In the genomic region with DNA sequence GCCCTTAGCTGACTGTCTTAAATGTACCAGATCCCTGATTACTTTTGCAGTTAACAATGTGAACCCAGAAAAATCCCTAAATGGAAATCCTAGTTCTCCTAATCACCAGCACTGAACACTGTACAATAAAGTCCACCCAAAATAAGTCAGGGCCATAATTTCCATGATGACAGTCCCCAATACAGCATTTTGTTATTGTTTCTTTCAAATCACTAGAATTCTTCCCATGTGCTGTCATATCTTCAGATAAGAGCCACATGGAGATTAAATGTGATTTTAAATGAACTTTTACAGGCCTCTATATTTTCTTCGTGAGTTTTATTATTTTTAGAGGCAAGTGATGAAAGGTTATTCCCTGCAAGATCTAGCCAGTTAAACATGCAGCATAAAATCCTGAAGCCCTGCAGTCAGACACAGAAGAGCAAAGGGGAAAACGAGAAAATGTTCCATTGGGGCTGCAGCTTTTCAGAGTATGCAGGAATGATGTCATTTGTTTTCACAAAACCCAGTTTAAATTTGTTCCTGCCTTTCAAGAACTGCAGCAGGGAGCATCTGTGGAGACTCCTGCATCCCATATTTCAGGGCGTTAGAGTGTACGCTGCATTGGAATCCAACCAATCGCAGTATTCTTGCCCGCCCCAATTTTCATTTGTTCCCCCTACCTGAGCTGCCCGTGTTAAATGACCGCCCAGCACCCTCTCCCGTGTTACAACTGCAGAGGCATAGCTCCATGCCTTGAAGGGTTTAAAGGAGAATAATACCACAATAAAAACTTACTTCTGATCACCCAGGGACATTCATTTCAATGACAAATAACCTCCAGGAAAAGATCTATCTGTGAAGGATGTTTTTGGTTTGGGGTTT, we compare ENCODE assay signal across 21 cellular contexts.
DNase-seq lines count a peak whose midpoint lies in the region; ATAC-seq and TF ChIP-seq lines count a peak whose summit lies in the region.
"Had no signal": no experiment of that assay in that cellular context is flagged by ENCODE, and none has a peak within 500 bp of the region (broad histone marks: within the 10 kb centered on the region; RNA-seq: fewer than 3 reads in every experiment).

No MANE protein-coding gene starts in this region.

- H3K4me2 ChIP-seq in neuronal stem cell (ENCODE audit: insufficient read depth, low read length, poor library complexity, severe bottlenecking) (no peak overlapping the region), Karpas-422 (ENCODE audit: low read depth, low read length, poor library complexity, severe bottlenecking) (no peak overlapping the region)
- H3K4me2 ChIP-seq: KMS-11 had no signal

- no peaks in the 10 kb centered on the region for H3K9me2 ChIP-seq in Karpas-422 (replicated peaks; ENCODE audit: insufficient read depth, low read length)

- TF ChIP-seq CTCF in ascending aorta (IDR thresholded peaks at IDR 0.05) (no peak), heart right ventricle (IDR thresholded peaks at IDR 0.05) (no peak), upper lobe of left lung (IDR thresholded peaks at IDR 0.05) (no peak), tibial nerve (IDR thresholded peaks at IDR 0.05) (no peak)

- DNase-seq in EH (ENCODE audit: low read depth): peak; percentile 59
- DNase-seq in ascending aorta (ENCODE audit: low spot score in 2 of 2): no peak
- DNase-seq in heart right ventricle: no peak
- DNase-seq in neuronal stem cell (ENCODE audit: low spot score): no peak
- no peak for DNase-seq in upper lobe of left lung
- no peak for DNase-seq in tibial nerve (ENCODE audit: low spot score in 2 of 2)
- no peak for DNase-seq in Karpas-422
- DNase-seq in middle frontal gyrus (ENCODE audit: extremely low spot score, low spot score): no peak
- DNase-seq: activated CD8-positive, alpha-beta T cell treated with anti-CD3 and anti-CD28 coated beads for 36 hours; activated naive CD8-positive, alpha-beta T cell treated with anti-CD3 and anti-CD28 coated beads, Interleukin-2, amount 10 ng/mL, durations not matched to agents 7 days and 5 days; activated T-cell treated with anti-CD3 and anti-CD28 coated beads, Interleukin-2, amount 50 U/mL, for 48 hours; CD4-positive, alpha-beta T cell; DND-41; glutamatergic neuron; NCI-H1105; NCI-H2171; Peyer's patch; stimulated activated naive CD8-positive, alpha-beta T cell treated with anti-CD3 and anti-CD28 coated beads, Interleukin-15, amount 100 ng/mL, for 72 hours; SW 1271 had no signal

- H4K20me1 ChIP-seq in Karpas-422 (ENCODE audit: insufficient read depth, low read depth, low read length): no peaks in the 10 kb centered on the region

- intact Hi-C loops in ascending aorta (cut with DNase I) (no loop called here), heart right ventricle (cut with DNase I) (loop anchor here in 2 of 10 donors (5.0 to 10.0 kb wide), 2 partner anchors 154 to 913 kb away; no protein-coding TSS in a partner anchor)

- H3K18ac ChIP-seq in neuronal stem cell (ENCODE audit: low read length): no peak overlapping the region

- H4K91ac ChIP-seq in neuronal stem cell (ENCODE audit: low read depth, low read length, poor library complexity): no peak overlapping the region

- no peak overlapping the region for H3K14ac ChIP-seq in neuronal stem cell (ENCODE audit: low read length)

- peak overlapping the region; percentile 14 for H2AFZ ChIP-seq in neuronal stem cell (ENCODE audit: low read length)
- H2AFZ ChIP-seq in Karpas-422 (ENCODE audit: low read length): no peak overlapping the region

- no peak overlapping the region for H3K4ac ChIP-seq in neuronal stem cell (ENCODE audit: low read length)

- H3K9me3 ChIP-seq in ascending aorta (no peaks in the 10 kb centered on the region), heart right ventricle (no peaks in the 10 kb centered on the region), neuronal stem cell (replicated peaks in 1 of 2; ENCODE audit: control insufficient read depth in 2 of 2, insufficient read depth in 1 of 2, low read depth in 1 of 2, low read length in 2 of 2) (no peaks in the 10 kb centered on the region), upper lobe of left lung (no peaks in the 10 kb centered on the region), tibial nerve (no peaks in the 10 kb centered on the region), Karpas-422 (ENCODE audit: low read length) (no peaks in the 10 kb centered on the region)
- H3K9me3 ChIP-seq: Peyer's patch had no signal

- no peaks in the 10 kb centered on the region for H3K36me3 ChIP-seq in ascending aorta
- H3K36me3 ChIP-seq in heart right ventricle: no peaks in the 10 kb centered on the region
- H3K36me3 ChIP-seq in neuronal stem cell (replicated peaks in 1 of 2; ENCODE audit: control insufficient read depth in 2 of 2, insufficient read depth in 2 of 2, low read length in 2 of 2): no peaks in the 10 kb centered on the region
- no peaks in the 10 kb centered on the region for H3K36me3 ChIP-seq in upper lobe of left lung
- H3K36me3 ChIP-seq in tibial nerve: no peaks in the 10 kb centered on the region
- no peaks in the 10 kb centered on the region for H3K36me3 ChIP-seq in Karpas-422 (ENCODE audit: insufficient read depth, low read length)
- H3K36me3 ChIP-seq: Peyer's patch had no signal

- no peak overlapping the region for H4K8ac ChIP-seq in neuronal stem cell (ENCODE audit: low read depth, low read length)

- no peak for TF ChIP-seq EP300 in upper lobe of left lung (IDR thresholded peaks at IDR 0.05)
- TF ChIP-seq EP300 in tibial nerve (IDR thresholded peaks at IDR 0.05): no peak

- H2BK5ac ChIP-seq in neuronal stem cell (ENCODE audit: low read length): no peak overlapping the region

- no peak overlapping the region for H2BK15ac ChIP-seq in neuronal stem cell (ENCODE audit: low read length)

- H2BK120ac ChIP-seq in neuronal stem cell (ENCODE audit: low read depth, low read length): no peak overlapping the region

- no peak overlapping the region for H2BK12ac ChIP-seq in neuronal stem cell (ENCODE audit: low read length)

- H3K4me3 ChIP-seq in ascending aorta (no peak overlapping the region), heart right ventricle (no peak overlapping the region), neuronal stem cell (ENCODE audit: low read length in 2 of 2) (no peak overlapping the region), upper lobe of left lung (no peak overlapping the region), tibial nerve (no peak overlapping the region), Karpas-422 (ENCODE audit: low read length) (no peak overlapping the region)
- H3K4me3 ChIP-seq: Peyer's patch had no signal

- no peak overlapping the region for H2AK5ac ChIP-seq in neuronal stem cell (ENCODE audit: low read depth, low read length)

- no peaks in the 10 kb centered on the region for H3K79me1 ChIP-seq in neuronal stem cell (ENCODE audit: low read depth, low read length)

- H3K9ac ChIP-seq in neuronal stem cell (ENCODE audit: low read depth, low read length, poor library complexity) (no peak overlapping the region), Karpas-422 (ENCODE audit: low read length) (no peak overlapping the region)
- H3K9ac ChIP-seq: KMS-11 had no signal

- TF ChIP-seq POLR2A in upper lobe of left lung (IDR thresholded peaks at IDR 0.05) (no peak), tibial nerve (IDR thresholded peaks at IDR 0.05) (no peak)

- H3K27ac ChIP-seq in ascending aorta (peak overlapping the region; percentile 19 to 56), heart right ventricle (peak overlapping the region in 5 of 10 donors; percentile 13 to 51 (median 46)), neuronal stem cell (replicated peaks; ENCODE audit: low read length) (no peak overlapping the region), upper lobe of left lung (no peak overlapping the region), tibial nerve (no peak overlapping the region), Karpas-422 (ENCODE audit: low read length) (no peak overlapping the region)
- H3K27ac ChIP-seq: epithelial cell of prostate, KMS-11, Peyer's patch had no signal

- ATAC-seq in heart right ventricle (peak in 5 of 8 donors; percentile 61 to 68 (median 66)), upper lobe of left lung (ENCODE audit: low FRiP score in 2 of 2) (no peak)
- ATAC-seq: activated CD8-positive, alpha-beta T cell treated with anti-CD3 and anti-CD28 coated beads for 36 hours; stimulated activated naive CD8-positive, alpha-beta T cell treated with anti-CD3 and anti-CD28 coated beads, Interleukin-15, amount 100 ng/mL, for 72 hours had no signal

- H3K27me3 ChIP-seq in ascending aorta (no peaks in the 10 kb centered on the region), heart right ventricle (no peaks in the 10 kb centered on the region), neuronal stem cell (ENCODE audit: control insufficient read depth in 3 of 3, insufficient read depth in 3 of 3, low read depth in 1 of 3, low read length in 3 of 3) (no peaks in the 10 kb centered on the region), upper lobe of left lung (no peaks in the 10 kb centered on the region), tibial nerve (no peaks in the 10 kb centered on the region), Karpas-422 (ENCODE audit: low read length) (no peaks in the 10 kb centered on the region)
- H3K27me3 ChIP-seq: Peyer's patch had no signal

- no peaks in the 10 kb centered on the region for H3K79me2 ChIP-seq in Karpas-422 (ENCODE audit: low read length)

- no peak overlapping the region for H3K23ac ChIP-seq in neuronal stem cell (ENCODE audit: low read depth, low read length, poor library complexity)

- 48 to 58% methylated on average over 9 of the region's 9 CpGs for WGBS in heart right ventricle, 2 donors
- WGBS in neuronal stem cell (ENCODE audit: extremely low coverage in 2 of 2, insufficient read length in 2 of 2, insufficient replicate concordance in 1 of 2), 2 donors: no CpG with 5 or more reads among the region's 9 CpGs
- 63 to 69% methylated on average over 9 of the region's 9 CpGs for WGBS in upper lobe of left lung, 2 donors
- 36 to 37% methylated on average over 9 of the region's 9 CpGs for WGBS in tibial nerve, 2 donors

- H3K4me1 ChIP-seq in ascending aorta (peaks cover 0 to 15% of the 10 kb centered on the region in 2 donors), heart right ventricle (peaks cover 0 to 14% (median 0%) of the 10 kb centered on the region in 9 donors), neuronal stem cell (ENCODE audit: control insufficient read depth in 2 of 2, insufficient read depth in 1 of 2, low read depth in 1 of 2, low read length in 2 of 2) (peaks cover 0 to 7% of the 10 kb centered on the region in 2 donors), upper lobe of left lung (no peaks in the 10 kb centered on the region), tibial nerve (peaks cover 0 to 4% (median 0%) of the 10 kb centered on the region in 4 donors), Karpas-422 (ENCODE audit: low read length) (peaks cover 12% of the 10 kb centered on the region)
- H3K4me1 ChIP-seq: Peyer's patch had no signal

Comparison
In these comparisons a context has a peak if more than half of its experiments do, and no peak if none do; other contexts are left out.
1. H3K27ac ChIP-seq: peak in ascending aorta (2 of 2); none in neuronal stem cell (single experiment), upper lobe of left lung (0 of 4), tibial nerve (0 of 4) and Karpas-422 (single experiment).
2. ATAC-seq: peak in heart right ventricle (5 of 8); none in upper lobe of left lung (0 of 2).